Comparison of ENCODE assay signal across 8 cellular contexts in genomic region chr3:119294402-119294888, GRCh38. TPM values are rescaled to one million over a fixed set of nuclear protein-coding genes. Genes with fewer than 3 reads are reported as not detected.
DNase-seq lines count a peak whose midpoint lies in the region; ATAC-seq and TF ChIP-seq lines count a peak whose summit lies in the region.

No MANE protein-coding gene starts in this region.

- H3K4me1 ChIP-seq in foreskin keratinocyte = no peaks in the 10 kb centered on the region
- peaks cover 5% of the 10 kb centered on the region for H3K4me1 ChIP-seq in parathyroid adenoma
- peaks cover 47% of the 10 kb centered on the region for H3K4me1 ChIP-seq in upper lobe of right lung

- H2AFZ ChIP-seq in parathyroid adenoma = peak overlapping the region; percentile 97

- H3K36me3 ChIP-seq in parathyroid adenoma (ENCODE audit: control insufficient read depth, insufficient read depth, low read length) (no peaks in the 10 kb centered on the region), upper lobe of right lung (no peaks in the 10 kb centered on the region)

- ATAC-seq in HG02763 (IDR thresholded peaks at IDR 0.05; ENCODE audit: unreplicated experiment) = peak; percentile 68
- ATAC-seq in activated T-cell treated with anti-CD3 and anti-CD28 coated beads, Interleukin-2, amount 50 U/mL, for 4 hours = peak; percentile 64 to 67
- peak; percentile 70 for ATAC-seq in foreskin keratinocyte
- peak; percentile 79 for ATAC-seq in upper lobe of right lung

- H3K27me3 Mint-ChIP-seq in activated T-cell treated with anti-CD3 and anti-CD28 coated beads, Interleukin-2, amount 50 U/mL, for 4 hours (ENCODE audit: low read depth) = no peaks in the 10 kb centered on the region

- DNase-seq in NCI-H1105 treated with DMSO at 0.1 percent for 48 hours (lab: John Stamatoyannopoulos, UW) = peak; percentile 53
- no peak for DNase-seq in NCI-H1105 (lab: John Stamatoyannopoulos, UW)
- DNase-seq in NOMO-1 (lab: John Stamatoyannopoulos, UW; ENCODE audit: unreplicated experiment in 2 of 2) = peak; percentile 36 to 58
- DNase-seq in activated T-cell treated with anti-CD3 and anti-CD28 coated beads, Interleukin-2, amount 50 U/mL, for 4 hours = peak; percentile 53
- no peak for DNase-seq in foreskin keratinocyte
- DNase-seq in upper lobe of right lung = peak; percentile 85

- H3K4me3 ChIP-seq in parathyroid adenoma (ENCODE audit: low read depth, low read length) = peak overlapping the region; percentile 79
- peak overlapping the region; percentile 85 for H3K4me3 ChIP-seq in upper lobe of right lung

- peak overlapping the region; percentile 98 for H3K4me2 ChIP-seq in parathyroid adenoma (ENCODE audit: low read length)

- peak overlapping the region; percentile 2 for H3K9ac ChIP-seq in parathyroid adenoma

- peak overlapping the region; percentile 91 for H3K4me3 Mint-ChIP-seq in activated T-cell treated with anti-CD3 and anti-CD28 coated beads, Interleukin-2, amount 50 U/mL, for 4 hours

- H3K27me3 ChIP-seq in foreskin keratinocyte (no peaks in the 10 kb centered on the region), parathyroid adenoma (ENCODE audit: control insufficient read depth, insufficient read depth, low read length) (no peaks in the 10 kb centered on the region), upper lobe of right lung (no peaks in the 10 kb centered on the region)

- TF ChIP-seq CTCF in foreskin keratinocyte (conservative IDR thresholded peaks at IDR 0.05) (no peak), parathyroid adenoma (IDR thresholded peaks at IDR 0.05) (no peak), upper lobe of right lung (IDR thresholded peaks at IDR 0.05) (no peak)

- H3K27ac ChIP-seq in foreskin keratinocyte = no peak overlapping the region
- H3K27ac ChIP-seq in parathyroid adenoma = peak overlapping the region; percentile 73
- peak overlapping the region; percentile 86 for H3K27ac ChIP-seq in upper lobe of right lung

- H3K4me1 Mint-ChIP-seq in activated T-cell treated with anti-CD3 and anti-CD28 coated beads, Interleukin-2, amount 50 U/mL, for 4 hours (ENCODE audit: low read depth) = peaks cover 50% of the 10 kb centered on the region

- H3K36me3 Mint-ChIP-seq in activated T-cell treated with anti-CD3 and anti-CD28 coated beads, Interleukin-2, amount 50 U/mL, for 4 hours (ENCODE audit: insufficient read depth) = peaks cover 8% of the 10 kb centered on the region

- H3K9me3 ChIP-seq in parathyroid adenoma (ENCODE audit: control insufficient read depth, low read length) (no peaks in the 10 kb centered on the region), upper lobe of right lung (no peaks in the 10 kb centered on the region)

- H3K79me2 ChIP-seq in parathyroid adenoma = no peaks in the 10 kb centered on the region

- intact Hi-C loops in upper lobe of right lung (cut with DNase I) = no loop called here

- no peaks in the 10 kb centered on the region for H3K9me3 Mint-ChIP-seq in activated T-cell treated with anti-CD3 and anti-CD28 coated beads, Interleukin-2, amount 50 U/mL, for 4 hours

RNA-seq across cellular contexts. Expression of gene ARHGAP31, which starts 0.3 kb away (rescaled TPM):
- total RNA-seq in activated T-cell treated with anti-CD3 and anti-CD28 coated beads, Interleukin-2, amount 50 U/mL, for 4 hours = 10 to 100 TPM; 16.0 to 22.0 (median 17.2) TPM
- total RNA-seq in foreskin keratinocyte (4.1 and 6.9 TPM in 2 replicates), upper lobe of right lung (117 TPM)
- 0.90 and 1.1 TPM in 2 replicates for polyA plus RNA-seq in foreskin keratinocyte

RNA-seq across cellular contexts. Expression of gene B4GALT4, which starts 53.8 kb away (rescaled TPM):
- 10 to 100 TPM; 13.9 to 20.3 (median 14.2) TPM for total RNA-seq in activated T-cell treated with anti-CD3 and anti-CD28 coated beads, Interleukin-2, amount 50 U/mL, for 4 hours
- total RNA-seq in foreskin keratinocyte (21.2 and 23.8 TPM in 2 replicates), upper lobe of right lung (15.8 TPM)
- polyA plus RNA-seq in foreskin keratinocyte = 16.1 and 17.6 TPM in 2 replicates

Comparison
In these comparisons a context has a peak if more than half of its experiments do, and no peak if none do; other contexts are left out.
1. DNase-seq: peak in NCI-H1105 treated with DMSO at 0.1 percent for 48 hours (single experiment), NOMO-1 (2 of 2), activated T-cell treated with anti-CD3 and anti-CD28 coated beads, Interleukin-2, amount 50 U/mL, for 4 hours (single experiment) and upper lobe of right lung (single experiment); none in NCI-H1105 (single experiment) and foreskin keratinocyte (0 of 2).
2. Peak in every context shown above with its lines, with median percentiles within 50 percentile points of each other: ATAC-seq.